In genomic region chr1:19846338-19846737, GRCh38 we compare ENCODE assay signal across 36 cellular contexts. TPM values are rescaled to one million over a fixed set of nuclear protein-coding genes. Genes with fewer than 3 reads are reported as not detected.
"Had no signal": no experiment of that assay in that cellular context is flagged by ENCODE, and none has a peak within 500 bp of the region (broad histone marks: within the 10 kb centered on the region; RNA-seq: fewer than 3 reads in every experiment).

No MANE protein-coding gene starts in this region.

- H3K9me3 Mint-ChIP-seq: activated CD4-positive, alpha-beta memory T cell treated with anti-CD3 and anti-CD28 coated beads for 36 hours; activated CD4-positive, alpha-beta T cell treated with anti-CD3 and anti-CD28 coated beads, Interleukin-2, amount 10 ng/mL, durations not matched to agents 24 days and 14 days; activated naive CD4-positive, alpha-beta T cell treated with anti-CD3 and anti-CD28 coated beads for 36 hours; activated naive CD4-positive, alpha-beta T cell treated with anti-CD3 and anti-CD28 coated beads, Interleukin-2, amount 50 U/mL, for 24 hours; activated naive CD8-positive, alpha-beta T cell treated with anti-CD3 and anti-CD28 coated beads for 36 hours; activated naive CD8-positive, alpha-beta T cell treated with anti-CD3 and anti-CD28 coated beads, Interleukin-2, amount 50 U/mL, for 24 hours; activated T-helper 1 cell treated with anti-CD3 and anti-CD28 coated beads, Interleukin-12 subunit alpha, Interleukin-12 subunit beta, Interleukin-2, Interleukin-4 antibody, amounts not matched to agents 30 ng/mL and 10 ng/mL and 1 ng/mL, durations not matched to agents 14 hours and 24 hours and 36 hours; activated T-helper 2 cell treated with anti-CD3 and anti-CD28 coated beads, Interferon-gamma antibody, Interleukin-2, Interleukin-4, amounts not matched to agents 10 μg/mL and 5 μg/mL and 100 μg/mL, durations not matched to agents 14 hours and 24 hours and 36 hours; dendritic cell treated with granulocyte-macrophage colony-stimulating factor and Interleukin-4, amounts not matched to agents 40 ng/mL and 50 ng/mL, for 4 days; endodermal cell had no signal

- H3K4me1 Mint-ChIP-seq: activated CD4-positive, alpha-beta T cell treated with anti-CD3 and anti-CD28 coated beads for 36 hours; activated CD8-positive, alpha-beta memory T cell treated with anti-CD3 and anti-CD28 coated beads, Interleukin-2, amount 10 ng/mL, durations not matched to agents 7 days and 5 days; activated naive CD4-positive, alpha-beta T cell treated with anti-CD3 and anti-CD28 coated beads, Interleukin-2, amount 50 U/mL, for 24 hours; activated naive CD8-positive, alpha-beta T cell treated with anti-CD3 and anti-CD28 coated beads for 36 hours; activated naive CD8-positive, alpha-beta T cell treated with anti-CD3 and anti-CD28 coated beads, Interleukin-2, amount 50 U/mL, for 24 hours had no signal

- H3K4me3 Mint-ChIP-seq: activated CD4-positive, alpha-beta memory T cell treated with anti-CD3 and anti-CD28 coated beads for 36 hours; activated CD4-positive, alpha-beta T cell treated with anti-CD3 and anti-CD28 coated beads for 36 hours; activated CD4-positive, alpha-beta T cell treated with anti-CD3 and anti-CD28 coated beads, Interleukin-2, amount 10 ng/mL, durations not matched to agents 24 days and 14 days; activated CD8-positive, alpha-beta memory T cell treated with anti-CD3 and anti-CD28 coated beads, Interleukin-2, amount 10 ng/mL, durations not matched to agents 7 days and 5 days; activated CD8-positive, alpha-beta T cell treated with anti-CD3 and anti-CD28 coated beads, Interleukin-2, amount 10 ng/mL, durations not matched to agents 7 days and 5 days; activated naive CD4-positive, alpha-beta T cell treated with anti-CD3 and anti-CD28 coated beads for 36 hours; activated naive CD4-positive, alpha-beta T cell treated with anti-CD3 and anti-CD28 coated beads, Interleukin-2, amount 50 U/mL, for 24 hours; activated naive CD8-positive, alpha-beta T cell treated with anti-CD3 and anti-CD28 coated beads for 36 hours; activated naive CD8-positive, alpha-beta T cell treated with anti-CD3 and anti-CD28 coated beads, Interleukin-2, amount 50 U/mL, for 24 hours; activated T-helper 1 cell treated with anti-CD3 and anti-CD28 coated beads, Interleukin-12 subunit alpha, Interleukin-12 subunit beta, Interleukin-2, Interleukin-4 antibody, amounts not matched to agents 30 ng/mL and 10 ng/mL and 1 ng/mL, durations not matched to agents 14 hours and 24 hours and 36 hours; dendritic cell treated with granulocyte-macrophage colony-stimulating factor and Interleukin-4, amounts not matched to agents 40 ng/mL and 50 ng/mL, for 4 days; endodermal cell; T-helper 17 cell had no signal

- H3K27ac ChIP-seq: body of pancreas, coronary artery, dorsolateral prefrontal cortex, foreskin keratinocyte, gastrocnemius medialis had no signal

- H3K4me1 ChIP-seq: foreskin keratinocyte, gastrocnemius medialis had no signal

- H3K27me3 ChIP-seq: adrenal gland, body of pancreas, gastrocnemius medialis had no signal

- DNase-seq: activated CD4-positive, alpha-beta memory T cell treated with anti-CD3 and anti-CD28 coated beads for 36 hours; activated CD4-positive, alpha-beta T cell treated with anti-CD3 and anti-CD28 coated beads for 36 hours; activated CD4-positive, alpha-beta T cell treated with anti-CD3 and anti-CD28 coated beads, Interleukin-2, amount 10 ng/mL, durations not matched to agents 24 days and 14 days; activated CD4-positive, CD25-positive, alpha-beta regulatory T cell; activated CD4-positive, CD25-positive, alpha-beta regulatory T cell treated with anti-CD3 and anti-CD28 coated beads, Interleukin-2, amount 50 U/mL, for 72 hours; activated CD8-positive, alpha-beta memory T cell treated with anti-CD3 and anti-CD28 coated beads, Interleukin-2, amount 10 ng/mL, durations not matched to agents 7 days and 5 days; activated CD8-positive, alpha-beta memory T cell treated with anti-CD3 and anti-CD28 coated beads, Interleukin-2, amount 50 U/mL, for 4 hours; activated CD8-positive, alpha-beta T cell treated with anti-CD3 and anti-CD28 coated beads, Interleukin-2, amount 10 ng/mL, durations not matched to agents 7 days and 5 days; activated effector memory CD4-positive, alpha-beta T cell treated with anti-CD3 and anti-CD28 coated beads, Interleukin-2, amount 50 U/mL, for 16 hours; activated naive CD4-positive, alpha-beta T cell treated with anti-CD3 and anti-CD28 coated beads for 36 hours; activated naive CD8-positive, alpha-beta T cell treated with anti-CD3 and anti-CD28 coated beads for 36 hours; activated naive CD8-positive, alpha-beta T cell treated with anti-CD3 and anti-CD28 coated beads, Interleukin-2, amount 50 U/mL, for 24 hours; activated T-cell treated with anti-CD3 and anti-CD28 coated beads, Interleukin-2, amount 50 U/mL, for 1 hour; activated T-cell treated with anti-CD3 and anti-CD28 coated beads, Interleukin-2, amount 50 U/mL, for 48 hours; adrenal gland; amygdala; aorta; body of pancreas; caudate nucleus; dorsolateral prefrontal cortex; effector memory CD4-positive, alpha-beta T cell; endodermal cell; foreskin keratinocyte; gastrocnemius medialis; glutamatergic neuron; T-helper 1 cell; T-helper 17 cell had no signal

- H3K36me3 Mint-ChIP-seq: activated CD4-positive, alpha-beta memory T cell treated with anti-CD3 and anti-CD28 coated beads for 36 hours; activated CD8-positive, alpha-beta memory T cell treated with anti-CD3 and anti-CD28 coated beads, Interleukin-2, amount 10 ng/mL, durations not matched to agents 7 days and 5 days; activated naive CD4-positive, alpha-beta T cell treated with anti-CD3 and anti-CD28 coated beads, Interleukin-2, amount 50 U/mL, for 24 hours; activated naive CD8-positive, alpha-beta T cell treated with anti-CD3 and anti-CD28 coated beads for 36 hours had no signal

- H3K27ac Mint-ChIP-seq: activated CD4-positive, alpha-beta memory T cell treated with anti-CD3 and anti-CD28 coated beads for 36 hours; activated CD4-positive, alpha-beta T cell treated with anti-CD3 and anti-CD28 coated beads for 36 hours; activated CD4-positive, alpha-beta T cell treated with anti-CD3 and anti-CD28 coated beads, Interleukin-2, amount 10 ng/mL, durations not matched to agents 24 days and 14 days; activated CD8-positive, alpha-beta memory T cell treated with anti-CD3 and anti-CD28 coated beads, Interleukin-2, amount 10 ng/mL, durations not matched to agents 7 days and 5 days; activated CD8-positive, alpha-beta T cell treated with anti-CD3 and anti-CD28 coated beads, Interleukin-2, amount 10 ng/mL, durations not matched to agents 7 days and 5 days; activated naive CD4-positive, alpha-beta T cell treated with anti-CD3 and anti-CD28 coated beads for 36 hours; activated naive CD4-positive, alpha-beta T cell treated with anti-CD3 and anti-CD28 coated beads, Interleukin-2, amount 50 U/mL, for 24 hours; activated naive CD8-positive, alpha-beta T cell treated with anti-CD3 and anti-CD28 coated beads for 36 hours; activated naive CD8-positive, alpha-beta T cell treated with anti-CD3 and anti-CD28 coated beads, Interleukin-2, amount 50 U/mL, for 24 hours; activated T-helper 1 cell treated with anti-CD3 and anti-CD28 coated beads, Interleukin-12 subunit alpha, Interleukin-12 subunit beta, Interleukin-2, Interleukin-4 antibody, amounts not matched to agents 30 ng/mL and 10 ng/mL and 1 ng/mL, durations not matched to agents 14 hours and 24 hours and 36 hours; activated T-helper 2 cell treated with anti-CD3 and anti-CD28 coated beads, Interferon-gamma antibody, Interleukin-2, Interleukin-4, amounts not matched to agents 10 μg/mL and 5 μg/mL and 100 μg/mL, durations not matched to agents 14 hours and 24 hours and 36 hours; dendritic cell treated with granulocyte-macrophage colony-stimulating factor and Interleukin-4, amounts not matched to agents 40 ng/mL and 50 ng/mL, for 4 days; endodermal cell; T-helper 17 cell had no signal

- ATAC-seq: activated CD4-positive, alpha-beta T cell treated with anti-CD3 and anti-CD28 coated beads for 36 hours; activated CD8-positive, alpha-beta memory T cell treated with anti-CD3 and anti-CD28 coated beads, Interleukin-2, amount 10 ng/mL, durations not matched to agents 7 days and 5 days; activated CD8-positive, alpha-beta T cell treated with anti-CD3 and anti-CD28 coated beads, Interleukin-2, amount 10 ng/mL, durations not matched to agents 7 days and 5 days; activated naive CD8-positive, alpha-beta T cell treated with anti-CD3 and anti-CD28 coated beads, Interleukin-2, amount 50 U/mL, for 24 hours; body of pancreas; esophagus mucosa; foreskin keratinocyte; gastrocnemius medialis; T-helper 17 cell had no signal

- H3K36me3 ChIP-seq: adrenal gland, gastrocnemius medialis had no signal

- H3K9me3 ChIP-seq: adrenal gland, body of pancreas, gastrocnemius medialis had no signal

- H3K4me3 ChIP-seq: adrenal gland, body of pancreas, coronary artery, dorsolateral prefrontal cortex, gastrocnemius medialis had no signal

RNA-seq across cellular contexts. Expression of gene RNF186, which starts 31.3 kb away (rescaled TPM):
- total RNA-seq: activated CD4-positive, alpha-beta memory T cell treated with anti-CD3 and anti-CD28 coated beads for 36 hours; activated CD4-positive, alpha-beta T cell treated with anti-CD3 and anti-CD28 coated beads for 36 hours; activated CD4-positive, alpha-beta T cell treated with anti-CD3 and anti-CD28 coated beads, Interleukin-2, amount 10 ng/mL, durations not matched to agents 24 days and 14 days; activated CD8-positive, alpha-beta memory T cell treated with anti-CD3 and anti-CD28 coated beads for 36 hours; activated CD8-positive, alpha-beta memory T cell treated with anti-CD3 and anti-CD28 coated beads, Interleukin-2, amount 10 ng/mL, durations not matched to agents 7 days and 5 days; activated CD8-positive, alpha-beta T cell treated with anti-CD3 and anti-CD28 coated beads, Interleukin-2, amount 10 ng/mL, durations not matched to agents 7 days and 5 days; activated naive CD4-positive, alpha-beta T cell treated with anti-CD3 and anti-CD28 coated beads for 36 hours; activated naive CD8-positive, alpha-beta T cell treated with anti-CD3 and anti-CD28 coated beads for 36 hours; activated T-helper 1 cell treated with anti-CD3 and anti-CD28 coated beads, Interleukin-12 subunit alpha, Interleukin-12 subunit beta, Interleukin-2, Interleukin-4 antibody, amounts not matched to agents 30 ng/mL and 10 ng/mL and 1 ng/mL, durations not matched to agents 14 hours and 24 hours and 36 hours; activated T-helper 2 cell treated with anti-CD3 and anti-CD28 coated beads, Interferon-gamma antibody, Interleukin-2, Interleukin-4, amounts not matched to agents 10 μg/mL and 5 μg/mL and 100 μg/mL, durations not matched to agents 14 hours and 24 hours and 36 hours; adrenal gland; aorta; chondrocyte; dorsolateral prefrontal cortex; endodermal cell; epithelial cell of proximal tubule; foreskin keratinocyte; T-helper 17 cell had no signal
- polyA plus RNA-seq: adrenal gland, foreskin keratinocyte had no signal
